ENCODE assay signal across 8 cellular contexts in the genomic region with DNA sequence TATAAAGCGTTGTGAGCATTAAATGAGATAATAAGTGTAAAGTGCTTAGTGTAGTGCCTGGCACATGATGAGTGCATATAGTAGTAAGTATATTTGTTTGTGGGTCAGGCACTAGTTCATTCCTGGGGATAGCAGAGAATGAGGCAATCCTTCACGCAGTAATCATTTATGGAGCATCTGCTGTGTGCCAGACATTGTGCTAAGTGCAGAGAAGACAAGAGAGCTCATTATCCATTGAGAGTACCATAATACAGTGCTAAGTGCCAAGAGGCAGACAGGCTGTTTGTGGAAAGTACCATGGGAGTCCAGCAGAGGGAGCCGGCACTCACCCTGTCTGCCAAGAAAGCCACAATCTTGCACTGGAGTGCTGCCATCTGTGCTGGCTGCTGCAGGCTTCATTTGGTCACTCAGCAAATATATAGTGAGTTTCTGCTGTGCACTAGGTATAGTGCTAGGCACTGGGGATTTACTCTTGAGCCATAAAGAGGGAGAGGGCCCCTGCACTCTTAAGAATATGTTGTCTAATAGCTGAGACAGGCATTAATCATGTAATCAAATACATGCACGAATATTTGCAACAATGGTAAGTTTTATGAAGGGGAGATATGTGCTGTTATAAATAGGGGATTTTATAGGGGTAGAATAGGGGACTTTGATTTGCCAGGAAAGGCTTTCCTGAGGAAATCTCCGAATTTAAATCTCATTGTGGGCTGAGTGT. TPM values are rescaled to one million over a fixed set of nuclear protein-coding genes. Genes with fewer than 3 reads are reported as not detected.
A peak's percentile ranks its signal among the peaks of the same experiment; 100 is the strongest.
DNase-seq lines count a peak whose midpoint lies in the region; ATAC-seq and TF ChIP-seq lines count a peak whose summit lies in the region.

No MANE protein-coding gene starts in this region.

- TF ChIP-seq CTCF in AG09319 (IDR thresholded peaks at IDR 0.05; ENCODE audit: low read depth, low read length) (peak; percentile 97), gastrocnemius medialis (IDR thresholded peaks at IDR 0.05 in 4 of 5, conservative IDR thresholded peaks at IDR 0.05 in 1 of 5) (peak; percentile 73 to 95 (median 85))

- no peak overlapping the region for H3K27ac ChIP-seq in right cardiac atrium (ENCODE audit: low read length)
- peak overlapping the region in 3 of 4 donors; percentile 40 to 72 (median 47) for H3K27ac ChIP-seq in gastrocnemius medialis

- 29% methylated on average over 5 of the region's 5 CpGs for WGBS in right cardiac atrium

- DNase-seq in AG09319 (ENCODE audit: extremely low read depth, low read depth): peak; percentile 75
- peak; percentile 60 for DNase-seq in NCI-H187 treated with DMSO at 0.1 percent for 48 hours (lab: John Stamatoyannopoulos, UW)
- peak; percentile 64 for DNase-seq in T-helper 9 cell
- DNase-seq in anterior cingulate cortex (lab: John Stamatoyannopoulos, UW): peak; percentile 13 to 96 (median 88)
- DNase-seq in right cardiac atrium: peak; percentile 90 to 96 (median 93)
- peak; percentile 74 to 87 for DNase-seq in gastrocnemius medialis

- H3K4me3 ChIP-seq in right cardiac atrium (ENCODE audit: low read length): no peak overlapping the region
- no peak overlapping the region for H3K4me3 ChIP-seq in gastrocnemius medialis

- H3K9me3 ChIP-seq in right cardiac atrium (ENCODE audit: control insufficient read depth, low read length) (no peaks in the 10 kb centered on the region), gastrocnemius medialis (no peaks in the 10 kb centered on the region)

- peak; percentile 68 for ATAC-seq in GM19324 (IDR thresholded peaks at IDR 0.05; ENCODE audit: low FRiP score, unreplicated experiment)
- ATAC-seq in right cardiac atrium: peak; percentile 89 to 90
- ATAC-seq in gastrocnemius medialis: peak; percentile 72 to 87
- no peak for ATAC-seq in HG03571 (IDR thresholded peaks at IDR 0.05; ENCODE audit: unreplicated experiment)

- H3K36me3 ChIP-seq in gastrocnemius medialis: no peaks in the 10 kb centered on the region

- TF ChIP-seq POLR2A in gastrocnemius medialis (IDR thresholded peaks at IDR 0.05): no peak

- in situ Hi-C loops in gastrocnemius medialis (cut with MboI; ENCODE audit: low sequenced_read_pairs in 4 of 4): loop anchor here in 3 of 4 donors (10.0 to 25.0 kb wide), 3 partner anchors 193 to 795 kb away; no protein-coding TSS in a partner anchor

- no peaks in the 10 kb centered on the region for H3K4me1 ChIP-seq in right cardiac atrium (ENCODE audit: control insufficient read depth, insufficient read depth, low read length)
- peaks cover 47 to 50% of the 10 kb centered on the region in 2 donors for H3K4me1 ChIP-seq in gastrocnemius medialis

- H3K27me3 ChIP-seq in right cardiac atrium (ENCODE audit: control insufficient read depth, insufficient read depth) (no peaks in the 10 kb centered on the region), gastrocnemius medialis (no peaks in the 10 kb centered on the region)

- intact Hi-C loops in right cardiac atrium (cut with DNase I): loop anchor here in 3 of 4 donors (10.0 kb wide), 3 partner anchors 173 to 343 kb away; no protein-coding TSS in a partner anchor
- intact Hi-C loops in gastrocnemius medialis (cut with DNase I; ENCODE audit: low total_unique reads): loop anchor here (2.0 kb wide), 1 partner anchor 337 kb away; no protein-coding TSS in a partner anchor

RNA-seq across cellular contexts. Expression of gene MROH8, which starts 12.9 kb away (rescaled TPM):
- 1 to 10 TPM; 5.4 to 8.4 (median 6.6) TPM for total RNA-seq in right cardiac atrium
- polyA plus RNA-seq in right cardiac atrium: 3.8 TPM
- 1 to 10 TPM; 1.4 to 4.4 (median 3.0) TPM for total RNA-seq in gastrocnemius medialis

RNA-seq across cellular contexts. Expression of gene RPN2, which starts 13.2 kb away (rescaled TPM):
- total RNA-seq in right cardiac atrium (100 to 1,000 TPM in 3 of 4 donors, 10 to 100 TPM in 1; 82.7 to 119 (median 113) TPM), gastrocnemius medialis (100 to 1,000 TPM in 3 of 4 donors, 10 to 100 TPM in 1; 85.7 to 132 (median 127) TPM)
- 72.1 TPM for polyA plus RNA-seq in right cardiac atrium
